12 cellular contexts compared by ENCODE assay signal in the genomic region with DNA sequence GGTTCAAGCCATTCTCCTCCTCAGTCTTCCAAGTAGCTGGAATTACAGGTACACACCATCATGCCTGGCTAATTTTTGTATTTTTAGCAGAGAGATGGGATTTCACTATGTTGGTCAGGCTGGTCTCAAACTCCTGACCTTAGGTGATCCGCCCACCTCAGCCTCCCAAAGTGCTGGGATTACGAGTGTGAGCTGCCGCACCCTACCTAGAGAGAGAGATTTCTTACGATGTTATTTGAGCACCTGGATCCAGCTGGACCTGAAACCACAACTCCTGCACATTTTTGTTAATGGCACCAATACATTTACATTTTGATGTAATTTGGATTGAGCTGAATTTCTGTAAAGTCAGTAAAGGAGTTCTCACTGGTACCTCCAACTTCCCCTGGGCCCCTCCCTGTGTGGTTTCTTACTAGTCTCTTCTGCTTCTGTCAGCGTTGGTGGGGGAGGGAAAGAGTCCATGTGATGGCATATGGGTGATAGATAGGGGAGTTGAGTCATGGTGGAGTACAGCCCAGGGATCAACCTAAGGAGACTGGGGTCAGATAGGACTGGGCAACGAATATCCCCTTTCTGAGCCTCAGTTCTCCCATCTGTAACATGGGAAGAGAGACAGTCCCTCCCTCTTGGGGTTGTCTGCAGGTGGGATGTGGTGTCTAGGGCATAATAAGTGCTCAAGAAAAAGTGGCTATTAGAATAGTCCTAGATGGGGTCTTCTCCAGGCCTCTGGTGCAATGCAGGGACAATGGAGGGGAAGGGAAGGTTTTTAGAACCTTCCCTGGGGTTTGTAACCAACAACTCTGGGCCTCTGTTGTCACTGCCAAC.
A peak's percentile ranks its signal among the peaks of the same experiment; 100 is the strongest.
DNase-seq lines count a peak whose midpoint lies in the region; ATAC-seq and TF ChIP-seq lines count a peak whose summit lies in the region.
"Had no signal": no experiment of that assay in that cellular context is flagged by ENCODE, and none has a peak within 500 bp of the region (broad histone marks: within the 10 kb centered on the region; RNA-seq: fewer than 3 reads in every experiment).

No MANE protein-coding gene starts in this region.

- H3K9me3 ChIP-seq in Panc1 (ENCODE audit: control insufficient read depth, insufficient read depth, low read depth, low read length), result no peaks in the 10 kb centered on the region
- no peaks in the 10 kb centered on the region for H3K9me3 ChIP-seq in prostate gland
- H3K9me3 ChIP-seq: breast epithelium, HAP-1, SJSA1 had no signal

- TF ChIP-seq CTCF in Panc1 (IDR thresholded peaks at IDR 0.05), result no peak
- TF ChIP-seq CTCF in prostate gland (IDR thresholded peaks at IDR 0.05), result no peak

- H3K36me3 ChIP-seq in Panc1 (ENCODE audit: control insufficient read depth, insufficient read depth, low read length), result no peaks in the 10 kb centered on the region
- no peaks in the 10 kb centered on the region for H3K36me3 ChIP-seq in prostate gland
- H3K36me3 ChIP-seq: breast epithelium, HAP-1, SJSA1 had no signal

- H3K27ac ChIP-seq in Panc1 (ENCODE audit: low read length), result peak overlapping the region; percentile 29; the same call in 1 of the 2 replicates
- H3K27ac ChIP-seq in prostate gland, result no peak overlapping the region
- H3K27ac ChIP-seq: breast epithelium, SJSA1 had no signal

- no peak overlapping the region for H3K4me3 ChIP-seq in Panc1 (ENCODE audit: low read depth in 2 of 2, low read length in 2 of 2)
- no peak overlapping the region for H3K4me3 ChIP-seq in prostate gland
- H3K4me3 ChIP-seq: breast epithelium, HAP-1, SJSA1 had no signal

- peaks cover 25% of the 10 kb centered on the region for H3K4me1 Mint-ChIP-seq in activated naive CD4-positive, alpha-beta T cell treated with anti-CD3 and anti-CD28 coated beads for 36 hours (ENCODE audit: low read depth)
- H3K4me1 Mint-ChIP-seq in effector memory CD8-positive, alpha-beta T cell (ENCODE audit: low read depth in 2 of 2), result peaks cover 18 to 23% of the 10 kb centered on the region in 2 donors
- peaks cover 37% of the 10 kb centered on the region for H3K4me1 Mint-ChIP-seq in stimulated activated naive CD8-positive, alpha-beta T cell treated with anti-CD3 and anti-CD28 coated beads, Interleukin-15, Interleukin-2, amounts not matched to agents 100 ng/mL and 50 ng/mL, for 24 hours (ENCODE audit: low read depth)

- H3K4me1 ChIP-seq in Panc1 (ENCODE audit: control insufficient read depth, insufficient read depth, low read length), result peaks cover 27% of the 10 kb centered on the region
- no peaks in the 10 kb centered on the region for H3K4me1 ChIP-seq in prostate gland (replicated peaks)
- H3K4me1 ChIP-seq: breast epithelium had no signal

- no peaks in the 10 kb centered on the region for H3K9me3 Mint-ChIP-seq in activated naive CD4-positive, alpha-beta T cell treated with anti-CD3 and anti-CD28 coated beads for 36 hours
- no peaks in the 10 kb centered on the region for H3K9me3 Mint-ChIP-seq in effector memory CD8-positive, alpha-beta T cell
- H3K9me3 Mint-ChIP-seq in stimulated activated naive CD8-positive, alpha-beta T cell treated with anti-CD3 and anti-CD28 coated beads, Interleukin-15, Interleukin-2, amounts not matched to agents 100 ng/mL and 50 ng/mL, for 24 hours, result no peaks in the 10 kb centered on the region

- in situ Hi-C loops in Panc1 (cut with HindIII; ENCODE audit: low pct_unique_long_range_greater_than_20kb, low sequenced_read_pairs), result no loop called here

- TF ChIP-seq POLR2A in prostate gland (IDR thresholded peaks at IDR 0.05), result no peak

- CTCF ChIA-PET in activated naive CD4-positive, alpha-beta T cell treated with anti-CD3 and anti-CD28 coated beads for 36 hours (lab: Charles Lee), result no interaction called here
- CTCF ChIA-PET in Panc1 (lab: Charles Lee), result no interaction called here

- intact Hi-C loops in activated naive CD4-positive, alpha-beta T cell treated with anti-CD3 and anti-CD28 coated beads for 36 hours (cut with micrococcal nuclease), result no loop called here
- intact Hi-C loops in Panc1 (cut with micrococcal nuclease; ENCODE audit: unreplicated experiment), result no loop called here
- intact Hi-C loops in prostate gland (cut with DNase I), result no loop called here

- POLR2A ChIA-PET in Panc1 (lab: Charles Lee), result no interaction called here

- no peaks in the 10 kb centered on the region for H3K27me3 Mint-ChIP-seq in activated naive CD4-positive, alpha-beta T cell treated with anti-CD3 and anti-CD28 coated beads for 36 hours (ENCODE audit: low read depth)
- H3K27me3 Mint-ChIP-seq in effector memory CD8-positive, alpha-beta T cell, result no peaks in the 10 kb centered on the region
- H3K27me3 Mint-ChIP-seq in stimulated activated naive CD8-positive, alpha-beta T cell treated with anti-CD3 and anti-CD28 coated beads, Interleukin-15, Interleukin-2, amounts not matched to agents 100 ng/mL and 50 ng/mL, for 24 hours, result no peaks in the 10 kb centered on the region

- H3K27ac Mint-ChIP-seq in activated naive CD4-positive, alpha-beta T cell treated with anti-CD3 and anti-CD28 coated beads for 36 hours, result no peak overlapping the region
- peak overlapping the region; percentile 1 to 47 for H3K27ac Mint-ChIP-seq in effector memory CD8-positive, alpha-beta T cell
- H3K27ac Mint-ChIP-seq in stimulated activated naive CD8-positive, alpha-beta T cell treated with anti-CD3 and anti-CD28 coated beads, Interleukin-15, Interleukin-2, amounts not matched to agents 100 ng/mL and 50 ng/mL, for 24 hours, result peak overlapping the region; percentile 70

- ATAC-seq in Panc1 (no peak), GM18861 (IDR thresholded peaks at IDR 0.05; ENCODE audit: unreplicated experiment) (no peak)
- ATAC-seq in effector memory CD8-positive, alpha-beta T cell (replicated peaks), result no peak

- no peak overlapping the region for H3K4me3 Mint-ChIP-seq in activated naive CD4-positive, alpha-beta T cell treated with anti-CD3 and anti-CD28 coated beads for 36 hours
- peak overlapping the region; percentile 76 to 77 for H3K4me3 Mint-ChIP-seq in effector memory CD8-positive, alpha-beta T cell
- H3K4me3 Mint-ChIP-seq in stimulated activated naive CD8-positive, alpha-beta T cell treated with anti-CD3 and anti-CD28 coated beads, Interleukin-15, Interleukin-2, amounts not matched to agents 100 ng/mL and 50 ng/mL, for 24 hours, result peak overlapping the region; percentile 38

- DNase-seq in activated naive CD4-positive, alpha-beta T cell treated with anti-CD3 and anti-CD28 coated beads for 36 hours, result peak; percentile 71
- no peak for DNase-seq in activated naive CD4-positive, alpha-beta T cell treated with Interleukin-2 at 50 U/mL for 16 hours
- DNase-seq in Panc1 (ENCODE audit: low read depth, low spot score) (no peak), iPS-NIHi11 (ENCODE audit: low spot score) (no peak), prostate gland (ENCODE audit: low spot score) (no peak)
- DNase-seq in effector memory CD8-positive, alpha-beta T cell, result no peak
- DNase-seq: NCI-H446 treated with DMSO at 0.1 percent for 48 hours had no signal

- no peaks in the 10 kb centered on the region for H3K27me3 ChIP-seq in Panc1 (ENCODE audit: control insufficient read depth, insufficient read depth, low read length)
- no peaks in the 10 kb centered on the region for H3K27me3 ChIP-seq in prostate gland (replicated peaks; ENCODE audit: insufficient read depth)
- H3K27me3 ChIP-seq: breast epithelium, SJSA1 had no signal

- no peaks in the 10 kb centered on the region for H3K36me3 Mint-ChIP-seq in activated naive CD4-positive, alpha-beta T cell treated with anti-CD3 and anti-CD28 coated beads for 36 hours (ENCODE audit: low read depth)
- H3K36me3 Mint-ChIP-seq in effector memory CD8-positive, alpha-beta T cell (ENCODE audit: insufficient read depth), result peaks cover 12% of the 10 kb centered on the region
- no peaks in the 10 kb centered on the region for H3K36me3 Mint-ChIP-seq in stimulated activated naive CD8-positive, alpha-beta T cell treated with anti-CD3 and anti-CD28 coated beads, Interleukin-15, Interleukin-2, amounts not matched to agents 100 ng/mL and 50 ng/mL, for 24 hours (ENCODE audit: low read depth)

- no TSS peak for BruUV-seq in Panc1 (replicated peaks; lab: Mats Ljungman, UMichigan)

- 94% methylated on average over 6 of the region's 6 CpGs for WGBS in prostate gland
